ENCODE assay signal across 18 cellular contexts in genomic region chr2:221426929-221427328, GRCh38.
"Had no signal": no experiment of that assay in that cellular context is flagged by ENCODE, and none has a peak within 500 bp of the region (broad histone marks: within the 10 kb centered on the region; RNA-seq: fewer than 3 reads in every experiment).

No MANE protein-coding gene starts in this region.

- FAIRE-seq: urothelium cell line had no signal

- ATAC-seq: activated CD8-positive, alpha-beta memory T cell treated with anti-CD3 and anti-CD28 coated beads, Interleukin-2, amount 10 ng/mL, durations not matched to agents 7 days and 5 days; body of pancreas; heart left ventricle; natural killer cell had no signal

- DNase-seq: activated CD4-positive, alpha-beta memory T cell treated with anti-CD3 and anti-CD28 coated beads, Interleukin-2, amount 10 ng/mL, durations not matched to agents 7 days and 5 days; activated CD4-positive, alpha-beta T cell treated with anti-CD3 and anti-CD28 coated beads for 48 hours; activated CD8-positive, alpha-beta memory T cell treated with anti-CD3 and anti-CD28 coated beads, Interleukin-2, amount 10 ng/mL, durations not matched to agents 7 days and 5 days; activated naive CD8-positive, alpha-beta T cell treated with anti-CD3 and anti-CD28 coated beads for 36 hours; amniotic stem cell; body of pancreas; cortex of kidney; erythroblast; heart left ventricle; immature natural killer cell; mesendoderm; natural killer cell; retina; stimulated activated CD4-positive, alpha-beta T cell treated with anti-CD3 and anti-CD28 coated beads, Interleukin-12 subunit alpha, Interleukin-12 subunit beta, amount 100 ng/mL, for 4 hours; stimulated activated CD4-positive, alpha-beta T cell treated with anti-CD3 and anti-CD28 coated beads, Interleukin-1b, Interleukin-23, amount 100 ng/mL, for 48 hours; stimulated activated CD8-positive, alpha-beta memory T cell treated with anti-CD3 and anti-CD28 coated beads, Interleukin-4, amount 100 ng/mL, for 48 hours; stimulated activated naive CD4-positive, alpha-beta T cell treated with Interleukin-2 at 50 U/mL for 16 hours had no signal
